ENCODE assay signal across 17 cellular contexts in the genomic region with DNA sequence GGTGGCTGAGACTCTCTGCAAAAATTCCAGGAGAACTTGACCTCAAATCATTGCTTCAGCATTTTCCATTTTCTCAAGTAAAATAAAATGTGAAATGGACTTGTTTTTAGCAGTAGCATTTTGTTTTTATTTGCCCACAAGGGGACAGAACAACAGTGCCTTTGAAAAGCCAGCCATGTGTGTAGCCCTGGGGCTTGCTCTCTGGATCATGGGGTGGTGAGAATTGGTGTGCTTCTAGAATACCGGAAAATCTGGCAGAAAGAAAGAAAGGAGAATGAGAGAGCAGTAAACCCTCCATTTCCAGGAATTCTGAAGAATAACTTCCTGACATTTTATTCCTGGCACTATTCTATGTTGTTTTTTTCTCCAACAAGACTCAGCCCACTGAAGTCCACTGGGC.
A peak's percentile ranks its signal among the peaks of the same experiment; 100 is the strongest.
DNase-seq lines count a peak whose midpoint lies in the region; FAIRE-seq and TF ChIP-seq lines count a peak whose summit lies in the region.
"Had no signal": no experiment of that assay in that cellular context is flagged by ENCODE, and none has a peak within 500 bp of the region (broad histone marks: within the 10 kb centered on the region; RNA-seq: fewer than 3 reads in every experiment).

No MANE protein-coding gene starts in this region.

- no peaks in the 10 kb centered on the region for H3K36me3 ChIP-seq in esophagus muscularis mucosa
- H3K36me3 ChIP-seq: BLaER1 treated with 17β-estradiol and CSF1 and Interleukin-3, amounts not matched to agents 10 nM and 100 nM had no signal

- intact Hi-C loops in esophagus muscularis mucosa (cut with DNase I): no loop called here

- no peak overlapping the region for H3K27ac ChIP-seq in esophagus muscularis mucosa (replicated peaks in 1 of 4)
- H3K27ac ChIP-seq: BLaER1 treated with 17β-estradiol and CSF1 and Interleukin-3, amounts not matched to agents 10 nM and 100 nM had no signal

- no peaks in the 10 kb centered on the region for H3K27me3 ChIP-seq in esophagus muscularis mucosa
- H3K27me3 ChIP-seq: BLaER1 treated with 17β-estradiol and CSF1 and Interleukin-3, amounts not matched to agents 10 nM and 100 nM had no signal

- TF ChIP-seq CTCF in esophagus muscularis mucosa (IDR thresholded peaks at IDR 0.05): no peak

- 69% methylated on average over 1 of the region's 1 CpG for WGBS in esophagus muscularis mucosa

- H3K4me3 ChIP-seq in esophagus muscularis mucosa: no peak overlapping the region
- H3K4me3 ChIP-seq: BLaER1 treated with 17β-estradiol and CSF1 and Interleukin-3, amounts not matched to agents 10 nM and 100 nM; K562 had no signal

- DNase-seq in SK-MEL-5 (ENCODE audit: low read depth, low spot score) (peak; percentile 79), esophagus muscularis mucosa (ENCODE audit: extremely low spot score) (peak; percentile 75), pons (ENCODE audit: low spot score) (peak; percentile 4), GF-D8 (lab: John Stamatoyannopoulos, UW) (no peak), mesenteric fat pad (ENCODE audit: low spot score) (no peak), GM12892 (ENCODE audit: insufficient read length) (no peak)
- DNase-seq: Calu3; CD8-positive, alpha-beta T cell; DMS79 treated with DMSO at 0.1 percent for 48 hours; HCEC 1CT; HFFc6; IMR-90 had no signal

- TF ChIP-seq POLR2A in esophagus muscularis mucosa (IDR thresholded peaks at IDR 0.05; ENCODE audit: low read depth): no peak
- TF ChIP-seq POLR2A in GM12892 (IDR thresholded peaks at IDR 0.05; ENCODE audit: low read depth, low read length): no peak

- no peak for TF ChIP-seq EP300 in esophagus muscularis mucosa (IDR thresholded peaks at IDR 0.05)

- no peak for FAIRE-seq in GM12892 (lab: Jason Lieb, UNC)
- FAIRE-seq: GM12891, H54, HTR-8/SVneo, K562 had no signal

- H3K9me3 ChIP-seq in esophagus muscularis mucosa: peaks cover 0 to 6% (median 3%) of the 10 kb centered on the region in 4 donors

- in situ Hi-C loops in SK-MEL-5 (cut with HindIII; ENCODE audit: low pct_unique_long_range_greater_than_20kb, low sequenced_read_pairs): no loop called here

- no peaks in the 10 kb centered on the region for H3K4me1 ChIP-seq in esophagus muscularis mucosa

Comparison
In these comparisons a context has a peak if more than half of its experiments do, and no peak if none do; other contexts are left out.
1. DNase-seq: peak in SK-MEL-5 (single experiment), esophagus muscularis mucosa (single experiment) and pons (single experiment); none in GF-D8 (single experiment), mesenteric fat pad (single experiment) and GM12892 (single experiment).